8 cellular contexts compared by ENCODE assay signal in genomic region chr2:25618676-25619075, GRCh38. TPM values are rescaled to one million over a fixed set of nuclear protein-coding genes. Genes with fewer than 3 reads are reported as not detected.
A peak's percentile ranks its signal among the peaks of the same experiment; 100 is the strongest.
DNase-seq lines count a peak whose midpoint lies in the region; ATAC-seq, FAIRE-seq and TF ChIP-seq lines count a peak whose summit lies in the region.

No MANE protein-coding gene starts in this region.

- ATAC-seq in HG03025 (IDR thresholded peaks at IDR 0.05; ENCODE audit: low FRiP score, unreplicated experiment): no peak
- ATAC-seq in GM21825 (IDR thresholded peaks at IDR 0.05; ENCODE audit: unreplicated experiment): no peak

- no peaks in the 10 kb centered on the region for H3K9me3 Mint-ChIP-seq in activated CD4-positive, alpha-beta memory T cell treated with anti-CD3 and anti-CD28 coated beads for 36 hours

- peaks cover 15% of the 10 kb centered on the region for H3K4me1 ChIP-seq in endocrine pancreas (ENCODE audit: control insufficient read depth, insufficient read depth, low read length)

- POLR2A ChIA-PET in activated CD4-positive, alpha-beta memory T cell treated with anti-CD3 and anti-CD28 coated beads for 36 hours (lab: Charles Lee): no interaction called here

- intact Hi-C loops in activated CD4-positive, alpha-beta memory T cell treated with anti-CD3 and anti-CD28 coated beads for 36 hours (cut with micrococcal nuclease): no loop called here

- FAIRE-seq in GM12891 (lab: Jason Lieb, UNC): peak; percentile 76

- no peaks in the 10 kb centered on the region for H3K4me1 Mint-ChIP-seq in activated CD4-positive, alpha-beta memory T cell treated with anti-CD3 and anti-CD28 coated beads for 36 hours (ENCODE audit: low read depth)

- no peaks in the 10 kb centered on the region for H3K27me3 Mint-ChIP-seq in activated CD4-positive, alpha-beta memory T cell treated with anti-CD3 and anti-CD28 coated beads for 36 hours

- TF ChIP-seq POLR2A in GM12891 (IDR thresholded peaks at IDR 0.05; ENCODE audit: low read depth, low read length): no peak

- DNase-seq in GM12891 (ENCODE audit: insufficient read length, low spot score) (no peak), NCI-H345 (lab: John Stamatoyannopoulos, UW) (peak; percentile 84), pulmonary artery endothelial cell (ENCODE audit: low read depth, low spot score) (peak; percentile 72), globus pallidus (ENCODE audit: low spot score) (no peak)
- DNase-seq in activated CD4-positive, alpha-beta memory T cell treated with anti-CD3 and anti-CD28 coated beads for 36 hours: no peak

- H3K36me3 ChIP-seq in endocrine pancreas (ENCODE audit: control insufficient read depth, insufficient read depth, low read length): no peaks in the 10 kb centered on the region

- no peaks in the 10 kb centered on the region for H3K9me3 ChIP-seq in endocrine pancreas (ENCODE audit: control insufficient read depth, low read length)

- H3K4me3 Mint-ChIP-seq in activated CD4-positive, alpha-beta memory T cell treated with anti-CD3 and anti-CD28 coated beads for 36 hours: no peak overlapping the region

- H3K36me3 Mint-ChIP-seq in activated CD4-positive, alpha-beta memory T cell treated with anti-CD3 and anti-CD28 coated beads for 36 hours: no peaks in the 10 kb centered on the region

- no peak overlapping the region for H3K9ac ChIP-seq in endocrine pancreas (ENCODE audit: control insufficient read depth, insufficient read depth, low read length)

- H3K27ac Mint-ChIP-seq in activated CD4-positive, alpha-beta memory T cell treated with anti-CD3 and anti-CD28 coated beads for 36 hours: no peak overlapping the region

- H3K27me3 ChIP-seq in endocrine pancreas (ENCODE audit: control insufficient read depth, insufficient read depth, low read length): no peaks in the 10 kb centered on the region

- CTCF ChIA-PET in activated CD4-positive, alpha-beta memory T cell treated with anti-CD3 and anti-CD28 coated beads for 36 hours (lab: Charles Lee): interaction anchor here (0.7 kb wide), 1 partner anchor 233 kb away, joined by 3 read pairs; no protein-coding TSS in a partner anchor

- H3K4me3 ChIP-seq in endocrine pancreas (ENCODE audit: control insufficient read depth, insufficient read depth, low read length): peak overlapping the region; percentile 87

TF ChIP-seq in GM12891, 5 proteins besides CTCF, POLR2A, EP300 and RAD21:
- no peak for TF ChIP-seq POU2F2 (IDR thresholded peaks at IDR 0.05; ENCODE audit: low read depth, low read length)
- no peak for TF ChIP-seq PAX5 (IDR thresholded peaks at IDR 0.05; ENCODE audit: insufficient read depth, low read length, severe bottlenecking)
- no peak for TF ChIP-seq SPI1 (IDR thresholded peaks at IDR 0.05; ENCODE audit: low read depth, low read length)
- TF ChIP-seq POLR2AphosphoS5 (IDR thresholded peaks at IDR 0.05; ENCODE audit: low read depth, low read length): no peak
- no peak for TF ChIP-seq TAF1 (IDR thresholded peaks at IDR 0.05; ENCODE audit: low read depth, low read length)

RNA-seq across cellular contexts. Expression of gene DTNB, which starts 54.7 kb away (rescaled TPM):
- 43.0 TPM for polyA plus RNA-seq in GM12891 (2012; ENCODE audit: low read depth, missing spikeins)
- 7.3 and 7.4 TPM in 2 replicates for total RNA-seq in pulmonary artery endothelial cell
- 10 to 100 TPM; 20.8 to 25.1 TPM for total RNA-seq in activated CD4-positive, alpha-beta memory T cell treated with anti-CD3 and anti-CD28 coated beads for 36 hours

Comparison
In these comparisons a context has a peak if more than half of its experiments do, and no peak if none do; other contexts are left out.
1. DNase-seq: peak in NCI-H345 (single experiment) and pulmonary artery endothelial cell (single experiment); none in GM12891 (single experiment), activated CD4-positive, alpha-beta memory T cell treated with anti-CD3 and anti-CD28 coated beads for 36 hours (single experiment) and globus pallidus (single experiment).